In the genomic region with DNA sequence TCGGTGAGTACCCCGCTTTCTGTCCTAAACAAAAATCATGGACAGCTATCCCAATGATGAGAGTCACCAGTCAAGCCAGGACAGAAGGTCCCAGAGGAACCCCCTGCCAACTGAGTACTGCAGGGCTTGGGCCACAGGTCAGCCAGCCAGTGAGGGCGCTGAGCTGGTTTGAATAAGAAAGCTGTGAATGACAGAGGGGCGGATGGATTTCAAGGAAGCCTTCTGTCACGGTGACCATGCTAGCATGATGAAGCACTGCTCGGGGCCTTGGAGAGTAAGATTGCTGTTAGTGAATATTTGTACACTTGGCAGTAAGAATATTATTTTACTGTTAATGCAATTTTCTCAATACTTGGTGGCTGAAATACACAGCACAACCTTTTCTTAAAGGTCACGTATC, we compare ENCODE assay signal across 16 cellular contexts.
"Had no signal": no experiment of that assay in that cellular context is flagged by ENCODE, and none has a peak within 500 bp of the region (broad histone marks: within the 10 kb centered on the region; RNA-seq: fewer than 3 reads in every experiment).

No MANE protein-coding gene starts in this region.

- DNase-seq: activated CD4-positive, alpha-beta T cell treated with anti-CD3 and anti-CD28 coated beads for 1 hour; activated CD4-positive, alpha-beta T cell treated with anti-CD3 and anti-CD28 coated beads, Interleukin-2, amount 50 U/mL, for 48 hours; activated CD8-positive, alpha-beta memory T cell treated with anti-CD3 and anti-CD28 coated beads, Interleukin-2, amount 10 ng/mL, durations not matched to agents 7 days and 5 days; activated effector memory CD4-positive, alpha-beta T cell treated with Interleukin-2 at 50 U/mL for 16 hours; activated T-cell treated with anti-CD3 and anti-CD28 coated beads, Interleukin-2, amount 50 U/mL, for 24 hours; caudate nucleus; colonic mucosa; effector CD8-positive, alpha-beta T cell; islet precursor cell; midbrain; occipital lobe; psoas muscle; stimulated activated CD4-positive, alpha-beta T cell treated with anti-CD3 and anti-CD28 coated beads, Interleukin-2, amount 100 ng/mL, for 48 hours; stimulated activated naive CD4-positive, alpha-beta T cell treated with Interleukin-2 at 50 U/mL for 16 hours had no signal

- ATAC-seq: activated CD8-positive, alpha-beta memory T cell treated with anti-CD3 and anti-CD28 coated beads, Interleukin-2, amount 10 ng/mL, durations not matched to agents 7 days and 5 days; psoas muscle had no signal

- H3K4me1 Mint-ChIP-seq: activated CD8-positive, alpha-beta memory T cell treated with anti-CD3 and anti-CD28 coated beads, Interleukin-2, amount 10 ng/mL, durations not matched to agents 7 days and 5 days; activated naive CD4-positive, alpha-beta T cell treated with anti-CD3 and anti-CD28 coated beads, Interleukin-2, amount 50 U/mL, for 24 hours had no signal

- H3K36me3 Mint-ChIP-seq: activated CD8-positive, alpha-beta memory T cell treated with anti-CD3 and anti-CD28 coated beads, Interleukin-2, amount 10 ng/mL, durations not matched to agents 7 days and 5 days; activated naive CD4-positive, alpha-beta T cell treated with anti-CD3 and anti-CD28 coated beads, Interleukin-2, amount 50 U/mL, for 24 hours had no signal

- H3K4me3 Mint-ChIP-seq: activated CD8-positive, alpha-beta memory T cell treated with anti-CD3 and anti-CD28 coated beads, Interleukin-2, amount 10 ng/mL, durations not matched to agents 7 days and 5 days; activated naive CD4-positive, alpha-beta T cell treated with anti-CD3 and anti-CD28 coated beads, Interleukin-2, amount 50 U/mL, for 24 hours; activated T-cell treated with anti-CD3 and anti-CD28 coated beads, Interleukin-2, amount 50 U/mL, for 24 hours; T-helper 2 cell treated with Interferon-gamma antibody and Interleukin-4, amounts not matched to agents 5 μg/mL and 100 μg/mL, for 36 hours had no signal

- H3K27ac Mint-ChIP-seq: activated CD8-positive, alpha-beta memory T cell treated with anti-CD3 and anti-CD28 coated beads, Interleukin-2, amount 10 ng/mL, durations not matched to agents 7 days and 5 days; activated naive CD4-positive, alpha-beta T cell treated with anti-CD3 and anti-CD28 coated beads, Interleukin-2, amount 50 U/mL, for 24 hours; activated T-cell treated with anti-CD3 and anti-CD28 coated beads, Interleukin-2, amount 50 U/mL, for 24 hours; T-helper 2 cell treated with Interferon-gamma antibody and Interleukin-4, amounts not matched to agents 5 μg/mL and 100 μg/mL, for 36 hours had no signal

- H3K9me3 Mint-ChIP-seq: activated naive CD4-positive, alpha-beta T cell treated with anti-CD3 and anti-CD28 coated beads, Interleukin-2, amount 50 U/mL, for 24 hours; activated T-cell treated with anti-CD3 and anti-CD28 coated beads, Interleukin-2, amount 50 U/mL, for 24 hours; T-helper 2 cell treated with Interferon-gamma antibody and Interleukin-4, amounts not matched to agents 5 μg/mL and 100 μg/mL, for 36 hours had no signal
